Comparison of ENCODE assay signal across 1 cellular context in genomic region chr2:38665854-38666577, GRCh38.
A peak's percentile ranks its signal among the peaks of the same experiment; 100 is the strongest.
TF ChIP-seq lines count a peak whose summit lies in the region.

TSS of gene GALM (plus strand) at chr2:38666114. CDS start at chr2:38666162, 48 bp downstream.

TF ChIP-seq in HepG2, 621 proteins besides CTCF, POLR2A, EP300 and RAD21 (continued from another document and continues in another):
- peak; percentile 16; the same call in 1 of the 2 replicates for TF ChIP-seq ZNF512B (CRISPR knock-in tag; IDR thresholded peaks at IDR 0.05; ENCODE audit: borderline replicate concordance)
- TF ChIP-seq, protein P1, sequence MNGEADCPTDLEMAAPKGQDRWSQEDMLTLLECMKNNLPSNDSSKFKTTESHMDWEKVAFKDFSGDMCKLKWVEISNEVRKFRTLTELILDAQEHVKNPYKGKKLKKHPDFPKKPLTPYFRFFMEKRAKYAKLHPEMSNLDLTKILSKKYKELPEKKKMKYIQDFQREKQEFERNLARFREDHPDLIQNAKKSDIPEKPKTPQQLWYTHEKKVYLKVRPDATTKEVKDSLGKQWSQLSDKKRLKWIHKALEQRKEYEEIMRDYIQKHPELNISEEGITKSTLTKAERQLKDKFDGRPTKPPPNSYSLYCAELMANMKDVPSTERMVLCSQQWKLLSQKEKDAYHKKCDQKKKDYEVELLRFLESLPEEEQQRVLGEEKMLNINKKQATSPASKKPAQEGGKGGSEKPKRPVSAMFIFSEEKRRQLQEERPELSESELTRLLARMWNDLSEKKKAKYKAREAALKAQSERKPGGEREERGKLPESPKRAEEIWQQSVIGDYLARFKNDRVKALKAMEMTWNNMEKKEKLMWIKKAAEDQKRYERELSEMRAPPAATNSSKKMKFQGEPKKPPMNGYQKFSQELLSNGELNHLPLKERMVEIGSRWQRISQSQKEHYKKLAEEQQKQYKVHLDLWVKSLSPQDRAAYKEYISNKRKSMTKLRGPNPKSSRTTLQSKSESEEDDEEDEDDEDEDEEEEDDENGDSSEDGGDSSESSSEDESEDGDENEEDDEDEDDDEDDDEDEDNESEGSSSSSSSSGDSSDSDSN (CRISPR knock-in tag; IDR thresholded peaks at IDR 0.05) = peak; percentile 95
- TF ChIP-seq, protein P2, sequence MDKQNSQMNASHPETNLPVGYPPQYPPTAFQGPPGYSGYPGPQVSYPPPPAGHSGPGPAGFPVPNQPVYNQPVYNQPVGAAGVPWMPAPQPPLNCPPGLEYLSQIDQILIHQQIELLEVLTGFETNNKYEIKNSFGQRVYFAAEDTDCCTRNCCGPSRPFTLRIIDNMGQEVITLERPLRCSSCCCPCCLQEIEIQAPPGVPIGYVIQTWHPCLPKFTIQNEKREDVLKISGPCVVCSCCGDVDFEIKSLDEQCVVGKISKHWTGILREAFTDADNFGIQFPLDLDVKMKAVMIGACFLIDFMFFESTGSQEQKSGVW (CRISPR knock-in tag; IDR thresholded peaks at IDR 0.05; ENCODE audit: borderline replicate concordance) = no peak
- 0 out of 2 replicates have a peak, but pooled peaks have one; percentile 15 for TF ChIP-seq SMYD3 (CRISPR knock-in tag; IDR thresholded peaks at IDR 0.05)
- TF ChIP-seq LBX2 (CRISPR knock-in tag; IDR thresholded peaks at IDR 0.05; ENCODE audit: borderline replicate concordance) = 0 out of 2 replicates have a peak, but pooled peaks have one; percentile 31
- no peak; the same call in 1 of the 2 replicates for TF ChIP-seq ZBTB39 (CRISPR knock-in tag; IDR thresholded peaks at IDR 0.05)
- TF ChIP-seq ZNF788 (CRISPR knock-in tag; IDR thresholded peaks at IDR 0.05; ENCODE audit: borderline replicate concordance) = peak; percentile 31; the same call in 1 of the 2 replicates
- peak; percentile 85 for TF ChIP-seq ELF1 (CRISPR knock-in tag; IDR thresholded peaks at IDR 0.05)
- peak; percentile 84; the same call in 1 of the 2 replicates for TF ChIP-seq MXD4 (CRISPR knock-in tag; IDR thresholded peaks at IDR 0.05)
- TF ChIP-seq ZNF230 (CRISPR knock-in tag; IDR thresholded peaks at IDR 0.05) = peak; percentile 73; the same call in 1 of the 2 replicates
- TF ChIP-seq HNRNPL (IDR thresholded peaks at IDR 0.05; ENCODE audit: low read depth, low read length) = no peak
- peak; percentile 61; the same call in 1 of the 2 replicates for TF ChIP-seq ZNF274 (CRISPR knock-in tag; IDR thresholded peaks at IDR 0.05)
- TF ChIP-seq ZNF251 (CRISPR knock-in tag; IDR thresholded peaks at IDR 0.05) = 0 out of 2 replicates have a peak, but pooled peaks have one; percentile 53
- TF ChIP-seq NRL (CRISPR knock-in tag; IDR thresholded peaks at IDR 0.05; ENCODE audit: borderline replicate concordance) = peak; percentile 93
- peak; percentile 63; the same call in 1 of the 2 replicates for TF ChIP-seq ZNF747 (CRISPR knock-in tag; IDR thresholded peaks at IDR 0.05; ENCODE audit: borderline replicate concordance)
- 0 out of 2 replicates have a peak, but pooled peaks have one; percentile 50 for TF ChIP-seq ZNF7 (CRISPR knock-in tag; IDR thresholded peaks at IDR 0.05)
- no peak for TF ChIP-seq ZNF282 (IDR thresholded peaks at IDR 0.05; ENCODE audit: partially characterized antibody)
- TF ChIP-seq ZNF280B (CRISPR knock-in tag; IDR thresholded peaks at IDR 0.05; ENCODE audit: borderline replicate concordance) = peak; percentile 97
- peak; percentile 71 for TF ChIP-seq ATF1 (CRISPR knock-in tag; IDR thresholded peaks at IDR 0.05)
- TF ChIP-seq, protein P3, sequence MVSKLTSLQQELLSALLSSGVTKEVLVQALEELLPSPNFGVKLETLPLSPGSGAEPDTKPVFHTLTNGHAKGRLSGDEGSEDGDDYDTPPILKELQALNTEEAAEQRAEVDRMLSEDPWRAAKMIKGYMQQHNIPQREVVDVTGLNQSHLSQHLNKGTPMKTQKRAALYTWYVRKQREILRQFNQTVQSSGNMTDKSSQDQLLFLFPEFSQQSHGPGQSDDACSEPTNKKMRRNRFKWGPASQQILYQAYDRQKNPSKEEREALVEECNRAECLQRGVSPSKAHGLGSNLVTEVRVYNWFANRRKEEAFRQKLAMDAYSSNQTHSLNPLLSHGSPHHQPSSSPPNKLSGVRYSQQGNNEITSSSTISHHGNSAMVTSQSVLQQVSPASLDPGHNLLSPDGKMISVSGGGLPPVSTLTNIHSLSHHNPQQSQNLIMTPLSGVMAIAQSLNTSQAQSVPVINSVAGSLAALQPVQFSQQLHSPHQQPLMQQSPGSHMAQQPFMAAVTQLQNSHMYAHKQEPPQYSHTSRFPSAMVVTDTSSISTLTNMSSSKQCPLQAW (CRISPR knock-in tag; IDR thresholded peaks at IDR 0.05) = peak; percentile 98
- no peak for TF ChIP-seq BHLHE40 (IDR thresholded peaks at IDR 0.05; ENCODE audit: low read length)
- TF ChIP-seq CREM (IDR thresholded peaks at IDR 0.05) = peak; percentile 99
- no peak for TF ChIP-seq CREM (CRISPR knock-in tag; IDR thresholded peaks at IDR 0.05)
- TF ChIP-seq NR2F6 (IDR thresholded peaks at IDR 0.05) = peak; percentile 41
- TF ChIP-seq NR2F6 (CRISPR knock-in tag; IDR thresholded peaks at IDR 0.05) = peak; percentile 33; the same call in 1 of the 2 replicates
- peak; percentile 40; the same call in 1 of the 2 replicates for TF ChIP-seq HDAC2 (CRISPR knock-in tag; IDR thresholded peaks at IDR 0.05)
- peak; percentile 81 for TF ChIP-seq ASH2L (IDR thresholded peaks at IDR 0.05; ENCODE audit: insufficient read length, low read depth, low read length)
- peak; percentile 48; the same call in 1 of the 2 replicates for TF ChIP-seq ZNF292 (CRISPR knock-in tag; IDR thresholded peaks at IDR 0.05; ENCODE audit: borderline replicate concordance, low read depth)
- 0 out of 2 replicates have a peak, but pooled peaks have one; percentile 16 for TF ChIP-seq SMAD9 (CRISPR knock-in tag; IDR thresholded peaks at IDR 0.05)
- TF ChIP-seq ATF5 (CRISPR knock-in tag; IDR thresholded peaks at IDR 0.05; ENCODE audit: low read depth) = peak; percentile 78; the same call in 1 of the 2 replicates
- 0 out of 2 replicates have a peak, but pooled peaks have one; percentile 33 for TF ChIP-seq BORCS8-MEF2B (CRISPR knock-in tag; IDR thresholded peaks at IDR 0.05)
- no peak for TF ChIP-seq ZNF256 (CRISPR knock-in tag; conservative IDR thresholded peaks at IDR 0.05)
- peak; percentile 41; the same call in 1 of the 3 replicates for TF ChIP-seq MXI1 (IDR thresholded peaks at IDR 0.05; ENCODE audit: borderline replicate concordance, low read depth, low read length)
- TF ChIP-seq CEBPG (CRISPR knock-in tag; IDR thresholded peaks at IDR 0.05) = peak; percentile 66
- TF ChIP-seq PHF21A (CRISPR knock-in tag; IDR thresholded peaks at IDR 0.05) = peak; percentile 93
- no peak for TF ChIP-seq ZNF576 (CRISPR knock-in tag; IDR thresholded peaks at IDR 0.05)
- 0 out of 2 replicates have a peak, but pooled peaks have one; percentile 62 for TF ChIP-seq ZSCAN20 (CRISPR knock-in tag; IDR thresholded peaks at IDR 0.05; ENCODE audit: borderline replicate concordance)
- TF ChIP-seq ZNF263 (CRISPR knock-in tag; IDR thresholded peaks at IDR 0.05) = peak; percentile 79
- TF ChIP-seq, protein P4, sequence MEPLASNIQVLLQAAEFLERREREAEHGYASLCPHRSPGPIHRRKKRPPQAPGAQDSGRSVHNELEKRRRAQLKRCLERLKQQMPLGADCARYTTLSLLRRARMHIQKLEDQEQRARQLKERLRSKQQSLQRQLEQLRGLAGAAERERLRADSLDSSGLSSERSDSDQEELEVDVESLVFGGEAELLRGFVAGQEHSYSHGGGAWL (CRISPR knock-in tag; IDR thresholded peaks at IDR 0.05) = peak; percentile 83
- TF ChIP-seq, protein P5, sequence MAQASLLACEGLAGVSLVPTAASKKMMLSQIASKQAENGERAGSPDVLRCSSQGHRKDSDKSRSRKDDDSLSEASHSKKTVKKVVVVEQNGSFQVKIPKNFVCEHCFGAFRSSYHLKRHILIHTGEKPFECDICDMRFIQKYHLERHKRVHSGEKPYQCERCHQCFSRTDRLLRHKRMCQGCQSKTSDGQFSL (CRISPR knock-in tag; IDR thresholded peaks at IDR 0.05) = no peak
- no peak; the same call in 1 of the 2 replicates for TF ChIP-seq ZNF790 (CRISPR knock-in tag; IDR thresholded peaks at IDR 0.05; ENCODE audit: borderline replicate concordance)
- TF ChIP-seq ZBTB7A (CRISPR knock-in tag; IDR thresholded peaks at IDR 0.05) = peak; percentile 85
- TF ChIP-seq, protein P6, sequence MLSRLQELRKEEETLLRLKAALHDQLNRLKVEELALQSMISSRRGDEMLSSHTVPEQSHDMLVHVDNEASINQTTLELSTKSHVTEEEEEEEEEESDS (CRISPR knock-in tag; IDR thresholded peaks at IDR 0.05; ENCODE audit: borderline replicate concordance) = no peak; the same call in 1 of the 2 replicates
- TF ChIP-seq ZNF879 (CRISPR knock-in tag; IDR thresholded peaks at IDR 0.05) = no peak
- TF ChIP-seq MIXL1 (CRISPR knock-in tag; IDR thresholded peaks at IDR 0.05) = peak; percentile 81
- no peak for TF ChIP-seq ZNF670 (CRISPR knock-in tag; IDR thresholded peaks at IDR 0.05; ENCODE audit: borderline replicate concordance)
- TF ChIP-seq ZMYM3 (CRISPR knock-in tag; IDR thresholded peaks at IDR 0.05) = no peak; the same call in 1 of the 2 replicates
- peak; percentile 98 for TF ChIP-seq ZNF605 (CRISPR knock-in tag; IDR thresholded peaks at IDR 0.05)
- peak; percentile 92; the same call in 1 of the 2 replicates for TF ChIP-seq NFKB2 (CRISPR knock-in tag; IDR thresholded peaks at IDR 0.05; ENCODE audit: borderline replicate concordance)
- no peak for TF ChIP-seq ZNF607 (CRISPR knock-in tag; IDR thresholded peaks at IDR 0.05; ENCODE audit: borderline replicate concordance)
- TF ChIP-seq TARDBP (CRISPR knock-in tag; IDR thresholded peaks at IDR 0.05) = peak; percentile 83
- peak; percentile 56; the same call in 1 of the 2 replicates for TF ChIP-seq ZBTB26 (CRISPR knock-in tag; IDR thresholded peaks at IDR 0.05; ENCODE audit: borderline replicate concordance)
- peak; percentile 13; the same call in 1 of the 2 replicates for TF ChIP-seq SMC3 (IDR thresholded peaks at IDR 0.05; ENCODE audit: low read length)
- peak; percentile 31 for TF ChIP-seq MTF2 (CRISPR knock-in tag; IDR thresholded peaks at IDR 0.05; ENCODE audit: borderline replicate concordance)
